ENCODE assay signal across 21 cellular contexts in genomic region chr4:120990246-120990645, GRCh38.
"Had no signal": no experiment of that assay in that cellular context is flagged by ENCODE, and none has a peak within 500 bp of the region (broad histone marks: within the 10 kb centered on the region; RNA-seq: fewer than 3 reads in every experiment).

No MANE protein-coding gene starts in this region.

- H3K4me1 ChIP-seq: colonic mucosa, esophagus muscularis mucosa, foreskin keratinocyte, gastroesophageal sphincter, heart left ventricle, left ventricle myocardium inferior, lower lobe of right lung had no signal

- H3K27me3 ChIP-seq: colonic mucosa, esophagus muscularis mucosa, foreskin keratinocyte, gastroesophageal sphincter, heart left ventricle, hepatocyte had no signal

- H3K27ac ChIP-seq: colonic mucosa, esophagus muscularis mucosa, foreskin keratinocyte, gastroesophageal sphincter, heart left ventricle, hepatocyte, left ventricle myocardium inferior, lower lobe of right lung had no signal

- H3K36me3 ChIP-seq: colonic mucosa, esophagus muscularis mucosa, gastroesophageal sphincter, heart left ventricle, left ventricle myocardium inferior, lower lobe of right lung had no signal

- ATAC-seq: effector memory CD8-positive, alpha-beta T cell; foreskin keratinocyte; gastroesophageal sphincter; heart left ventricle; left colon; left lobe of liver; lower lobe of right lung; naive thymus-derived CD4-positive, alpha-beta T cell had no signal

- H3K4me3 ChIP-seq: colonic mucosa, esophagus muscularis mucosa, gastroesophageal sphincter, heart left ventricle, hepatocyte, left ventricle myocardium inferior, lower lobe of right lung had no signal

- DNase-seq: colonic mucosa; cortex of kidney; effector CD8-positive, alpha-beta T cell; effector memory CD8-positive, alpha-beta T cell; foreskin keratinocyte; heart left ventricle; hypothalamus; immature natural killer cell; islet precursor cell; kidney; kidney glomerular epithelial cell; left colon; left ventricle myocardium inferior; lower lobe of right lung; mesenchymal stem cell; midbrain; naive thymus-derived CD4-positive, alpha-beta T cell had no signal

- H3K79me2 ChIP-seq: hepatocyte had no signal

- H3K4me2 ChIP-seq: hepatocyte had no signal
